ENCODE assay signal across 8 cellular contexts in genomic region chr12:55720894-55721444, GRCh38. TPM values are rescaled to one million over a fixed set of nuclear protein-coding genes. Genes with fewer than 3 reads are reported as not detected.
A peak's percentile ranks its signal among the peaks of the same experiment; 100 is the strongest.
DNase-seq lines count a peak whose midpoint lies in the region; ATAC-seq and TF ChIP-seq lines count a peak whose summit lies in the region.

No MANE protein-coding gene starts in this region.

- intact Hi-C loops in OCI-LY7 (cut with micrococcal nuclease; ENCODE audit: unreplicated experiment): loop anchor here (1.0 kb wide), 1 partner anchor 62 kb away; no protein-coding TSS in a partner anchor

- H4K20me1 ChIP-seq in OCI-LY7 (ENCODE audit: insufficient read depth, low read length): no peaks in the 10 kb centered on the region

- no peak overlapping the region for H3K4me2 ChIP-seq in OCI-LY7 (ENCODE audit: low read length)

- H3K27me3 Mint-ChIP-seq in activated T-cell treated with anti-CD3 and anti-CD28 coated beads, Interleukin-2, amount 50 U/mL, for 24 hours: no peaks in the 10 kb centered on the region

- ATAC-seq in GM18519 (IDR thresholded peaks at IDR 0.05; ENCODE audit: low FRiP score, unreplicated experiment): no peak

- H3K9me3 Mint-ChIP-seq in activated T-cell treated with anti-CD3 and anti-CD28 coated beads, Interleukin-2, amount 50 U/mL, for 24 hours: no peaks in the 10 kb centered on the region

- H3K36me3 ChIP-seq in OCI-LY7 (ENCODE audit: insufficient read depth, low read length): peaks cover 64% of the 10 kb centered on the region

- no peak overlapping the region for H2AFZ ChIP-seq in OCI-LY7 (ENCODE audit: low read length)

- H3K4me3 Mint-ChIP-seq in activated T-cell treated with anti-CD3 and anti-CD28 coated beads, Interleukin-2, amount 50 U/mL, for 24 hours: no peak overlapping the region

- no peaks in the 10 kb centered on the region for H3K9me3 ChIP-seq in OCI-LY7 (ENCODE audit: low read length)

- peaks cover 16% of the 10 kb centered on the region; the same call in 1 of the 2 replicates for H3K79me2 ChIP-seq in OCI-LY7 (ENCODE audit: insufficient read depth, low read depth, low read length)

- peaks cover 42% of the 10 kb centered on the region for H3K4me1 Mint-ChIP-seq in activated T-cell treated with anti-CD3 and anti-CD28 coated beads, Interleukin-2, amount 50 U/mL, for 24 hours (ENCODE audit: low read depth)

- POLR2A ChIA-PET in OCI-LY7 (lab: Charles Lee): no interaction called here

- H3K4me1 ChIP-seq in OCI-LY7 (ENCODE audit: insufficient read depth, low read length, poor library complexity, severe bottlenecking): peaks cover 26% of the 10 kb centered on the region

- peak overlapping the region; percentile 29 for H3K27ac Mint-ChIP-seq in activated T-cell treated with anti-CD3 and anti-CD28 coated beads, Interleukin-2, amount 50 U/mL, for 24 hours

- no TSS peak for BruUV-seq in OCI-LY7 (replicated peaks; lab: Mats Ljungman, UMichigan)

- peak; percentile 44; the same call in 1 of the 2 replicates for TF ChIP-seq CTCF in OCI-LY7 (conservative IDR thresholded peaks at IDR 0.05; ENCODE audit: low read length)

- H3K27ac ChIP-seq in OCI-LY7 (ENCODE audit: low read depth, low read length, poor library complexity, severe bottlenecking): no peak overlapping the region
- H3K27ac ChIP-seq in epithelial cell of prostate: peak overlapping the region; percentile 49

- no peaks in the 10 kb centered on the region for H3K9me2 ChIP-seq in OCI-LY7 (ENCODE audit: insufficient read depth, low read length)

- H3K4me3 ChIP-seq in OCI-LY7 (ENCODE audit: low read depth, low read length, poor library complexity, severe bottlenecking): no peak overlapping the region

- no peak for DNase-seq in activated T-cell treated with anti-CD3 and anti-CD28 coated beads, Interleukin-2, amount 50 U/mL, for 24 hours
- no peak for DNase-seq in activated T-cell treated with anti-CD3 and anti-CD28 coated beads, Interleukin-2, amount 50 U/mL, for 1 hour
- no peak for DNase-seq in OCI-LY7 (ENCODE audit: low spot score)
- DNase-seq in epithelial cell of prostate (ENCODE audit: low read depth, low spot score): no peak
- DNase-seq in myocyte (ENCODE audit: low read depth): peak; percentile 99
- DNase-seq in DMS153 treated with DMSO at 0.1 percent for 48 hours (lab: John Stamatoyannopoulos, UW; ENCODE audit: unreplicated experiment): no peak
- DNase-seq in NCI-H2107 treated with DMSO at 0.1 percent for 48 hours (lab: John Stamatoyannopoulos, UW; ENCODE audit: unreplicated experiment): no peak

- peaks cover 72% of the 10 kb centered on the region for H3K36me3 Mint-ChIP-seq in activated T-cell treated with anti-CD3 and anti-CD28 coated beads, Interleukin-2, amount 50 U/mL, for 24 hours (ENCODE audit: low read depth)

- CTCF ChIA-PET in OCI-LY7 (lab: Charles Lee; ENCODE audit: unreplicated experiment): interaction anchor here (1.0 to 1.1 kb wide), 2 partner anchors 16 to 48 kb away, joined by 3 read pairs; no protein-coding TSS in a partner anchor

RNA-seq across cellular contexts. Expression of gene RDH5, which starts 0.8 kb away (rescaled TPM):
- 6.2 and 8.9 TPM in 2 replicates for total RNA-seq in OCI-LY7 (2014; rRNA removed; shearing (Covaris generic))
- total RNA-seq in OCI-LY7 (2022) (19.6 and 20.1 TPM in 2 replicates), myocyte (457 and 673 TPM in 2 replicates)
- polyA plus RNA-seq in myocyte (2012): 71.1 TPM

RNA-seq across cellular contexts. Expression of gene BLOC1S1, which starts 5.1 kb away (rescaled TPM):
- total RNA-seq in OCI-LY7 (2014; rRNA removed; shearing (Covaris generic)): 139 and 161 TPM in 2 replicates
- 152 and 159 TPM in 2 replicates for total RNA-seq in OCI-LY7 (2022)
- total RNA-seq in myocyte: 104 and 106 TPM in 2 replicates
- polyA plus RNA-seq in myocyte (2012): 242 TPM

RNA-seq across cellular contexts. Expression of gene CD63, which starts 7.8 kb away (rescaled TPM):
- total RNA-seq in OCI-LY7 (2014; rRNA removed; shearing (Covaris generic)): 102 and 143 TPM in 2 replicates
- total RNA-seq in OCI-LY7 (2022) (112 and 130 TPM in 2 replicates), myocyte (2,565 and 2,632 TPM in 2 replicates)
- 2,293 TPM for polyA plus RNA-seq in myocyte (2012)

RNA-seq across cellular contexts. Expression of gene ITGA7, which starts 13.3 kb away (rescaled TPM):
- 1.5 and 2.3 TPM in 2 replicates for total RNA-seq in OCI-LY7 (2014; rRNA removed; shearing (Covaris generic))
- total RNA-seq in OCI-LY7 (2022): 3.3 and 4.0 TPM in 2 replicates
- 1,498 and 1,557 TPM in 2 replicates for total RNA-seq in myocyte
- 430 TPM for polyA plus RNA-seq in myocyte (2012)

RNA-seq across cellular contexts. Expression of gene GDF11, which starts 22.0 kb away (rescaled TPM):
- total RNA-seq in OCI-LY7 (2014; rRNA removed; shearing (Covaris generic)): 4.5 and 5.2 TPM in 2 replicates
- total RNA-seq in OCI-LY7 (2022) (18.0 and 19.9 TPM in 2 replicates), myocyte (6.2 and 6.6 TPM in 2 replicates)
- 14.3 TPM for polyA plus RNA-seq in myocyte (2012)

Comparison
In these comparisons a context has a peak if more than half of its experiments do, and no peak if none do; other contexts are left out.
1. RNA of gene RDH5, which starts 0.8 kb away (total RNA-seq): 457 to 673 TPM in myocyte; 6.2 to 20.1 TPM in OCI-LY7; every median in the first group is over 10 times any median in the second.
2. RNA of gene CD63, which starts 7.8 kb away (total RNA-seq): 2,565 to 2,632 TPM in myocyte; 102 to 143 TPM in OCI-LY7; every median in the first group is over 10 times any median in the second.